Comparison of ENCODE assay signal across 32 cellular contexts in genomic region chrX:121746105-121746504, GRCh38.
"Had no signal": no experiment of that assay in that cellular context is flagged by ENCODE, and none has a peak within 500 bp of the region (broad histone marks: within the 10 kb centered on the region; RNA-seq: fewer than 3 reads in every experiment).

No MANE protein-coding gene starts in this region.

- H3K36me3 ChIP-seq: ascending aorta, brain microvascular endothelial cell had no signal

- H3K4me3 ChIP-seq: ascending aorta, body of pancreas, breast epithelium had no signal

- H3K27me3 ChIP-seq: ascending aorta, body of pancreas, brain microvascular endothelial cell, breast epithelium had no signal

- H3K4me3 Mint-ChIP-seq: activated B cell treated with CpG ODN at 0.5 μM for 24 hours; activated CD4-positive, alpha-beta memory T cell treated with anti-CD3 and anti-CD28 coated beads, Interleukin-2, amount 10 ng/mL, durations not matched to agents 7 days and 5 days; activated CD4-positive, alpha-beta T cell treated with anti-CD3 and anti-CD28 coated beads, Interleukin-2, amount 10 ng/mL, durations not matched to agents 7 days and 5 days; activated CD8-positive, alpha-beta memory T cell treated with anti-CD3 and anti-CD28 coated beads, Interleukin-2, amount 10 ng/mL, durations not matched to agents 7 days and 5 days; activated CD8-positive, alpha-beta T cell treated with anti-CD3 and anti-CD28 coated beads, Interleukin-2, amount 10 ng/mL, durations not matched to agents 7 days and 5 days; activated naive CD4-positive, alpha-beta T cell treated with anti-CD3 and anti-CD28 coated beads, Interleukin-2, amount 10 ng/mL, durations not matched to agents 7 days and 5 days; activated naive CD4-positive, alpha-beta T cell treated with anti-CD3 and anti-CD28 coated beads, Interleukin-2, amount 50 U/mL, for 24 hours; activated naive CD8-positive, alpha-beta T cell; activated naive CD8-positive, alpha-beta T cell treated with anti-CD3 and anti-CD28 coated beads, Interleukin-2, amount 10 ng/mL, durations not matched to agents 7 days and 5 days; activated naive CD8-positive, alpha-beta T cell treated with anti-CD3 and anti-CD28 coated beads, Interleukin-2, amount 50 U/mL, for 24 hours; activated T-cell treated with anti-CD3 and anti-CD28 coated beads, Interleukin-2, amount 50 U/mL, for 24 hours; T-cell; T-helper 17 cell had no signal

- H3K4me1 Mint-ChIP-seq: activated B cell treated with CpG ODN at 0.5 μM for 24 hours; activated CD4-positive, alpha-beta memory T cell treated with anti-CD3 and anti-CD28 coated beads, Interleukin-2, amount 10 ng/mL, durations not matched to agents 7 days and 5 days; activated CD4-positive, alpha-beta T cell treated with anti-CD3 and anti-CD28 coated beads, Interleukin-2, amount 10 ng/mL, durations not matched to agents 7 days and 5 days; activated CD8-positive, alpha-beta memory T cell treated with anti-CD3 and anti-CD28 coated beads, Interleukin-2, amount 10 ng/mL, durations not matched to agents 7 days and 5 days; activated naive CD4-positive, alpha-beta T cell treated with anti-CD3 and anti-CD28 coated beads, Interleukin-2, amount 10 ng/mL, durations not matched to agents 7 days and 5 days; activated naive CD4-positive, alpha-beta T cell treated with anti-CD3 and anti-CD28 coated beads, Interleukin-2, amount 50 U/mL, for 24 hours; activated naive CD8-positive, alpha-beta T cell treated with anti-CD3 and anti-CD28 coated beads, Interleukin-2, amount 10 ng/mL, durations not matched to agents 7 days and 5 days; activated naive CD8-positive, alpha-beta T cell treated with anti-CD3 and anti-CD28 coated beads, Interleukin-2, amount 50 U/mL, for 24 hours; T-cell; T-helper 17 cell had no signal

- ATAC-seq: activated CD8-positive, alpha-beta memory T cell treated with anti-CD3 and anti-CD28 coated beads, Interleukin-2, amount 10 ng/mL, durations not matched to agents 7 days and 5 days; activated CD8-positive, alpha-beta T cell treated with anti-CD3 and anti-CD28 coated beads, Interleukin-2, amount 10 ng/mL, durations not matched to agents 7 days and 5 days; activated naive CD8-positive, alpha-beta T cell treated with anti-CD3 and anti-CD28 coated beads, Interleukin-2, amount 50 U/mL, for 24 hours; body of pancreas; T-cell; T-helper 17 cell had no signal

- H3K36me3 Mint-ChIP-seq: activated CD8-positive, alpha-beta memory T cell treated with anti-CD3 and anti-CD28 coated beads, Interleukin-2, amount 10 ng/mL, durations not matched to agents 7 days and 5 days; activated naive CD4-positive, alpha-beta T cell treated with anti-CD3 and anti-CD28 coated beads, Interleukin-2, amount 10 ng/mL, durations not matched to agents 7 days and 5 days; activated naive CD4-positive, alpha-beta T cell treated with anti-CD3 and anti-CD28 coated beads, Interleukin-2, amount 50 U/mL, for 24 hours; activated naive CD8-positive, alpha-beta T cell; activated naive CD8-positive, alpha-beta T cell treated with anti-CD3 and anti-CD28 coated beads, Interleukin-2, amount 10 ng/mL, durations not matched to agents 7 days and 5 days; T-cell had no signal

- H3K9me3 ChIP-seq: ascending aorta, body of pancreas, breast epithelium had no signal

- H3K27ac ChIP-seq: ascending aorta, body of pancreas, brain microvascular endothelial cell, breast epithelium, VCaP had no signal

- H3K4me1 ChIP-seq: ascending aorta, body of pancreas, breast epithelium had no signal

- H3K27ac Mint-ChIP-seq: activated B cell treated with CpG ODN at 0.5 μM for 24 hours; activated CD4-positive, alpha-beta memory T cell treated with anti-CD3 and anti-CD28 coated beads, Interleukin-2, amount 10 ng/mL, durations not matched to agents 7 days and 5 days; activated CD4-positive, alpha-beta T cell treated with anti-CD3 and anti-CD28 coated beads, Interleukin-2, amount 10 ng/mL, durations not matched to agents 7 days and 5 days; activated CD8-positive, alpha-beta memory T cell treated with anti-CD3 and anti-CD28 coated beads, Interleukin-2, amount 10 ng/mL, durations not matched to agents 7 days and 5 days; activated CD8-positive, alpha-beta T cell treated with anti-CD3 and anti-CD28 coated beads, Interleukin-2, amount 10 ng/mL, durations not matched to agents 7 days and 5 days; activated naive CD4-positive, alpha-beta T cell treated with anti-CD3 and anti-CD28 coated beads, Interleukin-2, amount 10 ng/mL, durations not matched to agents 7 days and 5 days; activated naive CD4-positive, alpha-beta T cell treated with anti-CD3 and anti-CD28 coated beads, Interleukin-2, amount 50 U/mL, for 24 hours; activated naive CD8-positive, alpha-beta T cell; activated naive CD8-positive, alpha-beta T cell treated with anti-CD3 and anti-CD28 coated beads, Interleukin-2, amount 10 ng/mL, durations not matched to agents 7 days and 5 days; activated naive CD8-positive, alpha-beta T cell treated with anti-CD3 and anti-CD28 coated beads, Interleukin-2, amount 50 U/mL, for 24 hours; activated T-cell treated with anti-CD3 and anti-CD28 coated beads, Interleukin-2, amount 50 U/mL, for 24 hours; activated T-helper 2 cell treated with anti-CD3 and anti-CD28 coated beads, Interferon-gamma antibody, Interleukin-2, Interleukin-4, amounts not matched to agents 10 μg/mL and 5 μg/mL and 100 μg/mL, durations not matched to agents 14 hours and 24 hours and 36 hours; T-cell; T-helper 17 cell had no signal

- DNase-seq: activated B cell treated with CpG ODN at 0.5 μM for 24 hours; activated CD4-positive, alpha-beta memory T cell treated with anti-CD3 and anti-CD28 coated beads, Interleukin-2, amount 10 ng/mL, durations not matched to agents 7 days and 5 days; activated CD4-positive, alpha-beta T cell treated with anti-CD3 and anti-CD28 coated beads for 4 hours; activated CD4-positive, alpha-beta T cell treated with anti-CD3 and anti-CD28 coated beads, Interleukin-2, amount 10 ng/mL, durations not matched to agents 7 days and 5 days; activated CD4-positive, alpha-beta T cell treated with anti-CD3 and anti-CD28 coated beads, Interleukin-2, amount 50 U/mL, for 48 hours; activated CD4-positive, CD25-positive, alpha-beta regulatory T cell treated with anti-CD3 and anti-CD28 coated beads, Interleukin-2, amount 50 U/mL, for 72 hours; activated CD8-positive, alpha-beta memory T cell treated with anti-CD3 and anti-CD28 coated beads for 24 hours; activated CD8-positive, alpha-beta memory T cell treated with anti-CD3 and anti-CD28 coated beads, Interleukin-2, amount 10 ng/mL, durations not matched to agents 7 days and 5 days; activated CD8-positive, alpha-beta memory T cell treated with anti-CD3 and anti-CD28 coated beads, Interleukin-2, amount 50 U/mL, for 48 hours; activated CD8-positive, alpha-beta T cell treated with anti-CD3 and anti-CD28 coated beads, Interleukin-2, amount 10 ng/mL, durations not matched to agents 7 days and 5 days; activated effector memory CD4-positive, alpha-beta T cell treated with Interleukin-2 at 50 U/mL for 16 hours; activated gamma-delta T cell; activated naive CD4-positive, alpha-beta T cell treated with anti-CD3 and anti-CD28 coated beads, Interleukin-2, amount 10 ng/mL, durations not matched to agents 7 days and 5 days; activated naive CD4-positive, alpha-beta T cell treated with Interleukin-2 at 50 U/mL for 16 hours; activated naive CD8-positive, alpha-beta T cell treated with anti-CD3 and anti-CD28 coated beads, Interleukin-2, amount 10 ng/mL, durations not matched to agents 7 days and 5 days; activated naive CD8-positive, alpha-beta T cell treated with anti-CD3 and anti-CD28 coated beads, Interleukin-2, amount 50 U/mL, for 24 hours; activated T-cell treated with anti-CD3 and anti-CD28 coated beads, Interleukin-2, amount 50 U/mL, for 24 hours; activated T-cell treated with anti-CD3 and anti-CD28 coated beads, Interleukin-2, amount 50 U/mL, for 48 hours; amygdala; anterior cingulate cortex; body of pancreas; brain microvascular endothelial cell; central memory CD4-positive, alpha-beta T cell; T-cell; T-helper 17 cell had no signal

- FAIRE-seq: TTC549 had no signal

- H3K9me3 Mint-ChIP-seq: activated B cell treated with CpG ODN at 0.5 μM for 24 hours; activated CD4-positive, alpha-beta memory T cell treated with anti-CD3 and anti-CD28 coated beads, Interleukin-2, amount 10 ng/mL, durations not matched to agents 7 days and 5 days; activated CD4-positive, alpha-beta T cell treated with anti-CD3 and anti-CD28 coated beads, Interleukin-2, amount 10 ng/mL, durations not matched to agents 7 days and 5 days; activated naive CD4-positive, alpha-beta T cell treated with anti-CD3 and anti-CD28 coated beads, Interleukin-2, amount 10 ng/mL, durations not matched to agents 7 days and 5 days; activated naive CD4-positive, alpha-beta T cell treated with anti-CD3 and anti-CD28 coated beads, Interleukin-2, amount 50 U/mL, for 24 hours; activated naive CD8-positive, alpha-beta T cell treated with anti-CD3 and anti-CD28 coated beads, Interleukin-2, amount 10 ng/mL, durations not matched to agents 7 days and 5 days; activated naive CD8-positive, alpha-beta T cell treated with anti-CD3 and anti-CD28 coated beads, Interleukin-2, amount 50 U/mL, for 24 hours; activated T-cell treated with anti-CD3 and anti-CD28 coated beads, Interleukin-2, amount 50 U/mL, for 24 hours; activated T-helper 2 cell treated with anti-CD3 and anti-CD28 coated beads, Interferon-gamma antibody, Interleukin-2, Interleukin-4, amounts not matched to agents 10 μg/mL and 5 μg/mL and 100 μg/mL, durations not matched to agents 14 hours and 24 hours and 36 hours had no signal
